Comparison of ENCODE assay signal across 2 cellular contexts in the genomic region with DNA sequence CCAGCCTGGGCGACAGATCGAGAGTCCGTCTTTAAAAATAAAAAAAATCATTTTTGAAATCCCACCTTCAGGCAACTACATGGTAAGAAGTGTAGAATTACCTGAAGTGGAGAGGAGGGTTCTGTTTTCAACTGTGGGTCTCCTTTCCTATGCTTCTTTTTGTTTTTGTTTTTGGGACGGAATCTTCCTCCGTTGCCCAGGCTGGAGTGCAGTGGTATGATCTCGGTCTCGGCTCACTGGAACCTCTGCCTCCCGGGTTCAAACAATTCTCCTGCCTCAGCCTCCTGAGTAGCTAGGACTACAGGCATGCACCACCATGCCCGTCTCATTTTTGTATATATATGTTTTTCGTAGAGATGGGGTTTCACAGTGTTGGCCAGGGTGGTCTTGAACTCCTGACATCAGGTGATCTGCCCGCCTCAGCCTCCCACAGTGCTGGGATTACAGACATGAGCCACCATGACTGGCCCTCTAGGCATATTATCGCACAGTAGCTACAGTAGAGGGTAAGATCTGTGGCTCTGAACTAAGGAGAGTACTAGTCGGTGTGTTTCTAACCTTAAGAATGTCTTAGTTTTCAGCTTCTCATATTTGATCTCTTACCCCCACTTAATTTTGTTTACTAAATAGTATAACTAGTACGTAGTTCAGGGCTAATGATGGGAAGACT.
TF ChIP-seq lines count a peak whose summit lies in the region.

No MANE protein-coding gene starts in this region.

TF ChIP-seq in GM23338, 12 proteins besides CTCF, POLR2A, EP300 and RAD21:
- TF ChIP-seq JUNB (IDR thresholded peaks at IDR 0.05; ENCODE audit: unreplicated experiment) (no peak), CREB1 (CRISPR knock-in tag; IDR thresholded peaks at IDR 0.05; ENCODE audit: low read depth) (no peak)
TF ChIP-seq in GM23338: peak in this region for 0.

TF ChIP-seq in K562, 482 proteins besides CTCF, POLR2A, EP300 and RAD21:
- TF ChIP-seq HDAC2 (IDR thresholded peaks at IDR 0.05) (no peak), MEF2A (IDR thresholded peaks at IDR 0.05; ENCODE audit: control insufficient read depth, low read depth, low read length) (no peak), MAZ (CRISPR knock-in tag; conservative IDR thresholded peaks at IDR 0.05 in 1 of 2, IDR thresholded peaks at IDR 0.05 in 1 of 2) (no peak), ILF3 (IDR thresholded peaks at IDR 0.05; ENCODE audit: borderline replicate concordance) (0 out of 2 replicates have a peak, but pooled peaks have one; percentile 49), NCOA1 (IDR thresholded peaks at IDR 0.05; ENCODE audit: low read depth) (no peak), CUX1 (CRISPR knock-in tag; IDR thresholded peaks at IDR 0.05) (no peak)
- TF ChIP-seq, protein P1, sequence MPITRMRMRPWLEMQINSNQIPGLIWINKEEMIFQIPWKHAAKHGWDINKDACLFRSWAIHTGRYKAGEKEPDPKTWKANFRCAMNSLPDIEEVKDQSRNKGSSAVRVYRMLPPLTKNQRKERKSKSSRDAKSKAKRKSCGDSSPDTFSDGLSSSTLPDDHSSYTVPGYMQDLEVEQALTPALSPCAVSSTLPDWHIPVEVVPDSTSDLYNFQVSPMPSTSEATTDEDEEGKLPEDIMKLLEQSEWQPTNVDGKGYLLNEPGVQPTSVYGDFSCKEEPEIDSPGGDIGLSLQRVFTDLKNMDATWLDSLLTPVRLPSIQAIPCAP (CRISPR knock-in tag; IDR thresholded peaks at IDR 0.05; ENCODE audit: borderline replicate concordance): no peak
